In genomic region chr10:86298501-86299001, GRCh38 we compare ENCODE assay signal across 17 cellular contexts.
"Had no signal": no experiment of that assay in that cellular context is flagged by ENCODE, and none has a peak within 500 bp of the region (broad histone marks: within the 10 kb centered on the region; RNA-seq: fewer than 3 reads in every experiment).

No MANE protein-coding gene starts in this region.

- ATAC-seq: activated CD8-positive, alpha-beta T cell treated with anti-CD3 and anti-CD28 coated beads, Interleukin-2, amount 10 ng/mL, durations not matched to agents 7 days and 5 days; activated T-helper 17 cell treated with anti-CD3 and anti-CD28 coated beads, Interleukin-2, amount 50 U/mL, for 72 hours; gastrocnemius medialis; heart left ventricle; pancreas; stimulated activated effector memory CD8-positive, alpha-beta T cell treated with anti-CD3 and anti-CD28 coated beads, Interleukin-12 subunit alpha, Interleukin-12 subunit beta, amount 100 ng/mL, for 72 hours had no signal

- H3K4me1 ChIP-seq: ascending aorta, breast epithelium, gastrocnemius medialis, heart left ventricle, neural progenitor cell, pancreas, transverse colon had no signal

- H3K27me3 ChIP-seq: ascending aorta, gastrocnemius medialis, neural progenitor cell, pancreas, transverse colon had no signal

- H3K9me3 ChIP-seq: ascending aorta, breast epithelium, gastrocnemius medialis, heart left ventricle, pancreas, transverse colon had no signal

- DNase-seq: activated CD4-positive, alpha-beta T cell treated with anti-CD3 and anti-CD28 coated beads for 4 hours; activated CD8-positive, alpha-beta T cell treated with anti-CD3 and anti-CD28 coated beads, Interleukin-2, amount 10 ng/mL, durations not matched to agents 7 days and 5 days; activated naive CD4-positive, alpha-beta T cell treated with anti-CD3 and anti-CD28 coated beads, Interleukin-2, amount 10 ng/mL, durations not matched to agents 7 days and 5 days; activated T-cell treated with anti-CD3 and anti-CD28 coated beads for 4 hours; erythroblast; gastrocnemius medialis; naive B cell; pancreas; substantia nigra; transverse colon had no signal

- H3K36me3 ChIP-seq: ascending aorta, breast epithelium, gastrocnemius medialis, heart left ventricle, neural progenitor cell, pancreas, transverse colon had no signal

- H3K27ac ChIP-seq: ascending aorta, breast epithelium, gastrocnemius medialis, heart left ventricle, neural progenitor cell, pancreas, transverse colon, VCaP had no signal

- H3K4me3 ChIP-seq: ascending aorta, breast epithelium, gastrocnemius medialis, heart left ventricle, neural progenitor cell, pancreas, transverse colon had no signal
